11 cellular contexts compared by ENCODE assay signal in the genomic region with DNA sequence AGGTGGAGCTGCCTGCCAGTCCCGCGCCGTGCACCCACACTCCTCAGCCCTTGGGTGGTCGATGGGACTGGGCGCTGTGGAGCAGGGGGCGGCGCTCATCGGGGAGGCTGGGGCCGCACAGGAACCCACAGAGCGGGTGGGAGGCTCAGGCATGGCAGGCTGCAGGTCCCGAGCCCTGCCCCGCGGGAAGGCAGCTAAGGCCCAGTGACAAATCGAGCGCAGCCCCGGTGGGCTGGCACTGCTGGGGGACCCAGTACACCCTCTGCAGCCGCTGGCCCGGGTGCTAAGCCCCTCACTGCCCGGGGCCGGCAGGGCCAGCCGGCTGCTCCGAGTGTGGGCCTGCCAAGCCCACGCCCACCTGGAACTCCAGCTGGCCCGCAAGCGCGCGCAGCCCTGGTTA. TPM values are rescaled to one million over a fixed set of nuclear protein-coding genes. Genes with fewer than 3 reads are reported as not detected.
"Had no signal": no experiment of that assay in that cellular context is flagged by ENCODE, and none has a peak within 500 bp of the region (broad histone marks: within the 10 kb centered on the region; RNA-seq: fewer than 3 reads in every experiment).

No MANE protein-coding gene starts in this region.

RNA-seq across cellular contexts. Expression of gene CXorf51A, which starts 52.3 kb away (rescaled TPM):
- total RNA-seq: OCI-LY7, PC-3, PC-9, Peyer's patch, Right ventricle myocardium inferior, Right ventricle myocardium superior, RPMI7951, SJCRH30, SJSA1, SK-MEL-5 had no signal
- polyA plus RNA-seq: SK-N-SH had no signal

RNA-seq across cellular contexts. Expression of gene CXorf51B, which starts 57.3 kb away (rescaled TPM):
- total RNA-seq: OCI-LY7, PC-3, PC-9, Peyer's patch, Right ventricle myocardium inferior, Right ventricle myocardium superior, RPMI7951, SJCRH30, SJSA1 had no signal
- polyA plus RNA-seq: SK-N-SH had no signal
